In genomic region chr6:113873043-113873667, GRCh38 we compare ENCODE assay signal across 9 cellular contexts. TPM values are rescaled to one million over a fixed set of nuclear protein-coding genes. Genes with fewer than 3 reads are reported as not detected.
DNase-seq lines count a peak whose midpoint lies in the region; ATAC-seq and TF ChIP-seq lines count a peak whose summit lies in the region.
"Had no signal": no experiment of that assay in that cellular context is flagged by ENCODE, and none has a peak within 500 bp of the region (broad histone marks: within the 10 kb centered on the region; RNA-seq: fewer than 3 reads in every experiment).

No MANE protein-coding gene starts in this region.

- ATAC-seq in GM18517 (IDR thresholded peaks at IDR 0.05; ENCODE audit: unreplicated experiment) (peak; percentile 99), GM21717 (IDR thresholded peaks at IDR 0.05; ENCODE audit: unreplicated experiment) (peak; percentile 95), esophagus mucosa (no peak)
- peak; percentile 94 for ATAC-seq in stimulated activated memory B cell treated with anti-CD40 and anti-IgM and Interleukin-4, amounts not matched to agents 10 μg/mL and 1 μg/mL and 100 μg/mL, for 72 hours

- no peaks in the 10 kb centered on the region for H3K27me3 Mint-ChIP-seq in stimulated activated memory B cell treated with anti-CD40 and anti-IgM and Interleukin-4, amounts not matched to agents 10 μg/mL and 1 μg/mL and 100 μg/mL, for 72 hours
- no peaks in the 10 kb centered on the region for H3K27me3 Mint-ChIP-seq in H9 (ENCODE audit: low read depth)

- no peaks in the 10 kb centered on the region for H3K36me3 Mint-ChIP-seq in stimulated activated memory B cell treated with anti-CD40 and anti-IgM and Interleukin-4, amounts not matched to agents 10 μg/mL and 1 μg/mL and 100 μg/mL, for 72 hours
- H3K36me3 Mint-ChIP-seq in H9 (ENCODE audit: insufficient read depth in 1 of 3, low read depth in 3 of 3): no peaks in the 10 kb centered on the region

- H3K23me2 ChIP-seq in H9 (ENCODE audit: insufficient read length, low read depth, low read length, poor library complexity, severe bottlenecking): no peaks in the 10 kb centered on the region

- H3K9ac ChIP-seq in Karpas-422 (ENCODE audit: low read length) (no peak overlapping the region), H9 (ENCODE audit: extremely low read depth, insufficient read length, low read length) (no peak overlapping the region)

- peaks cover 9% of the 10 kb centered on the region for H3K4me1 Mint-ChIP-seq in stimulated activated memory B cell treated with anti-CD40 and anti-IgM and Interleukin-4, amounts not matched to agents 10 μg/mL and 1 μg/mL and 100 μg/mL, for 72 hours
- peaks cover 3 to 8% of the 10 kb centered on the region in 2 experiments; a peak in 2 of 4 replicates for H3K4me1 Mint-ChIP-seq in H9

- no peak for TF ChIP-seq CTCF in esophagus squamous epithelium (IDR thresholded peaks at IDR 0.05)
- no peak for TF ChIP-seq CTCF in H9 (conservative IDR thresholded peaks at IDR 0.05)

- H3K14ac ChIP-seq in H9 (ENCODE audit: insufficient read depth, low read length): no peak overlapping the region

- H3K9me3 ChIP-seq in Karpas-422 (ENCODE audit: low read length): no peaks in the 10 kb centered on the region
- H3K9me3 ChIP-seq in esophagus squamous epithelium: no peaks in the 10 kb centered on the region
- no peaks in the 10 kb centered on the region for H3K9me3 ChIP-seq in H9 (ENCODE audit: control insufficient read depth, low read depth, low read length)

- no peak overlapping the region for H3K18ac ChIP-seq in H9 (ENCODE audit: insufficient read length, low read depth, low read length)

- H3T11ph ChIP-seq in H9 (ENCODE audit: low read length): no peak overlapping the region

- H3K4me1 ChIP-seq in Karpas-422 (ENCODE audit: low read length): no peaks in the 10 kb centered on the region; the same call in 1 of the 2 replicates
- no peaks in the 10 kb centered on the region for H3K4me1 ChIP-seq in esophagus squamous epithelium
- no peaks in the 10 kb centered on the region for H3K4me1 ChIP-seq in H9 (ENCODE audit: insufficient read depth, low read length)

- H4K8ac ChIP-seq in H9 (replicated peaks; ENCODE audit: insufficient read length, low read depth, low read length): no peak overlapping the region

- TF ChIP-seq POLR2A in esophagus squamous epithelium (IDR thresholded peaks at IDR 0.05): no peak

- H3K27ac ChIP-seq in Karpas-422 (ENCODE audit: low read length): no peak overlapping the region
- H3K27ac ChIP-seq in esophagus squamous epithelium: peak overlapping the region in 1 of 4 donors; percentile 43
- H3K27ac ChIP-seq in H9 (ENCODE audit: insufficient read length, low read depth, low read length): no peak overlapping the region
- H3K27ac ChIP-seq: SK-N-MC had no signal

- H3K4me2 ChIP-seq in Karpas-422 (ENCODE audit: low read depth, low read length, poor library complexity, severe bottlenecking): peak overlapping the region; percentile 29
- H3K4me2 ChIP-seq in H9 (ENCODE audit: insufficient read depth, insufficient read length, low read length): no peak overlapping the region

- no peak overlapping the region for H2BK20ac ChIP-seq in H9 (ENCODE audit: low read depth, low read length, poor library complexity, severe bottlenecking)

- H3K23ac ChIP-seq in H9 (ENCODE audit: insufficient read length, low read depth, low read length): no peak overlapping the region

- H2AFZ ChIP-seq in Karpas-422 (ENCODE audit: low read length): peak overlapping the region; percentile 42; the same call in 1 of the 2 replicates
- no peak overlapping the region for H2AFZ ChIP-seq in H9 (ENCODE audit: low read length)

- no peak overlapping the region for H2BK15ac ChIP-seq in H9 (ENCODE audit: low read depth, low read length)

- H3K56ac ChIP-seq in H9 (ENCODE audit: insufficient read length, low read depth, low read length): no peak overlapping the region

- H4K20me1 ChIP-seq in Karpas-422 (ENCODE audit: insufficient read depth, low read depth, low read length) (no peaks in the 10 kb centered on the region), H9 (ENCODE audit: control insufficient read depth, insufficient read depth, insufficient read length) (no peaks in the 10 kb centered on the region)

- H3K79me2 ChIP-seq in Karpas-422 (ENCODE audit: low read length) (no peaks in the 10 kb centered on the region), H9 (ENCODE audit: insufficient read depth, low read length) (no peaks in the 10 kb centered on the region)

- peak overlapping the region; percentile 88 for H3K27ac Mint-ChIP-seq in stimulated activated memory B cell treated with anti-CD40 and anti-IgM and Interleukin-4, amounts not matched to agents 10 μg/mL and 1 μg/mL and 100 μg/mL, for 72 hours
- H3K27ac Mint-ChIP-seq in H9: no peak overlapping the region

- H3K36me3 ChIP-seq in Karpas-422 (ENCODE audit: insufficient read depth, low read length) (no peaks in the 10 kb centered on the region), esophagus squamous epithelium (no peaks in the 10 kb centered on the region)

- H3K4me3 Mint-ChIP-seq in stimulated activated memory B cell treated with anti-CD40 and anti-IgM and Interleukin-4, amounts not matched to agents 10 μg/mL and 1 μg/mL and 100 μg/mL, for 72 hours: peak overlapping the region; percentile 89
- H3K4me3 Mint-ChIP-seq in H9: no peak overlapping the region

- no peak overlapping the region for H2AK5ac ChIP-seq in H9 (ENCODE audit: insufficient read length, low read length)

- H4K5ac ChIP-seq in H9 (ENCODE audit: insufficient read length, low read depth, low read length): no peak overlapping the region

- no peaks in the 10 kb centered on the region for H3K27me3 ChIP-seq in Karpas-422 (ENCODE audit: low read length)
- H3K27me3 ChIP-seq in esophagus squamous epithelium: no peaks in the 10 kb centered on the region
- H3K27me3 ChIP-seq in H9 (ENCODE audit: insufficient read depth, low read length): no peaks in the 10 kb centered on the region

- no peak overlapping the region for H2BK120ac ChIP-seq in H9 (ENCODE audit: low read depth, low read length, poor library complexity, severe bottlenecking)

- H3K79me1 ChIP-seq in H9 (ENCODE audit: insufficient read depth, low read depth, low read length, poor library complexity, severe bottlenecking): no peaks in the 10 kb centered on the region

- H3K4ac ChIP-seq in H9 (ENCODE audit: low read depth, low read length): no peak overlapping the region

- no peak overlapping the region for H4K91ac ChIP-seq in H9 (ENCODE audit: insufficient read length, low read depth, low read length)

- intact Hi-C loops in esophagus squamous epithelium (cut with DNase I): no loop called here

- no peaks in the 10 kb centered on the region for H3K9me2 ChIP-seq in Karpas-422 (replicated peaks; ENCODE audit: insufficient read depth, low read length)

- H3K9me3 Mint-ChIP-seq in stimulated activated memory B cell treated with anti-CD40 and anti-IgM and Interleukin-4, amounts not matched to agents 10 μg/mL and 1 μg/mL and 100 μg/mL, for 72 hours: no peaks in the 10 kb centered on the region
- no peaks in the 10 kb centered on the region for H3K9me3 Mint-ChIP-seq in H9

- H2BK5ac ChIP-seq in H9 (ENCODE audit: insufficient read length, low read length): no peak overlapping the region

- no peak overlapping the region for H2BK12ac ChIP-seq in H9 (ENCODE audit: insufficient read length, low read depth, low read length)

- 60 to 69% methylated on average over 8 of the region's 8 CpGs for WGBS in esophagus squamous epithelium, 2 donors
- no CpG with 5 or more reads among the region's 8 CpGs for WGBS in H9 (ENCODE audit: extremely low coverage, insufficient read length, low lambda C conversion rate)

- H3K4me3 ChIP-seq in Karpas-422 (ENCODE audit: low read length) (no peak overlapping the region), esophagus squamous epithelium (peak overlapping the region in 3 of 4 donors; percentile 21 to 42 (median 28))
- H3K4me3 ChIP-seq: SK-N-MC had no signal

- DNase-seq in Karpas-422 (peak; percentile 71), esophagus squamous epithelium (lab: John Stamatoyannopoulos, UW) (peak; percentile 15), H9 (no peak), NK-92 (lab: John Stamatoyannopoulos, UW; ENCODE audit: unreplicated experiment) (no peak)

RNA-seq across cellular contexts. Expression of gene MARCKS, which starts 16.0 kb away (rescaled TPM):
- total RNA-seq in Karpas-422 (2014; rRNA removed; shearing (Covaris generic); ENCODE audit: low replicate concordance): 2.2 and 2.8 TPM in 2 replicates
- total RNA-seq in esophagus squamous epithelium: 10 to 100 TPM; 51.5 to 91.3 (median 56.8) TPM
- total RNA-seq in H9 (2021): 164 and 165 TPM in 2 replicates
- 86.2 TPM for total RNA-seq in esophagus mucosa

Comparison
In these comparisons a context has a peak if more than half of its experiments do, and no peak if none do; other contexts are left out.
1. DNase-seq: peak in Karpas-422 (single experiment) and esophagus squamous epithelium (single experiment); none in H9 (single experiment) and NK-92 (single experiment).
2. RNA of gene MARCKS, which starts 16.0 kb away (total RNA-seq): 164 to 165 TPM in H9, 86.2 TPM in esophagus mucosa (single experiment) and 51.5 to 91.3 TPM in esophagus squamous epithelium; 2.2 to 2.8 TPM in Karpas-422; every median in the first group is over 10 times any median in the second.